In genomic region chr2:15539999-15540398, GRCh38 we compare ENCODE assay signal across 13 cellular contexts.
DNase-seq lines count a peak whose midpoint lies in the region; ATAC-seq lines count a peak whose summit lies in the region.
"Had no signal": no experiment of that assay in that cellular context is flagged by ENCODE, and none has a peak within 500 bp of the region (broad histone marks: within the 10 kb centered on the region; RNA-seq: fewer than 3 reads in every experiment).

No MANE protein-coding gene starts in this region.

- peak overlapping the region; percentile 12 to 64 (median 49) for H3K4me2 ChIP-seq in BLaER1 treated with 17β-estradiol and CSF1 and Interleukin-3, amounts not matched to agents 10 nM and 100 nM

- ATAC-seq in GM19043 (IDR thresholded peaks at IDR 0.05; ENCODE audit: low read depth, unreplicated experiment) (peak; percentile 90), HG02623 (IDR thresholded peaks at IDR 0.05; ENCODE audit: unreplicated experiment) (peak; percentile 81), HG03457 (IDR thresholded peaks at IDR 0.05; ENCODE audit: unreplicated experiment) (peak; percentile 58)

- H3K4me3 ChIP-seq in BLaER1 treated with 17β-estradiol and CSF1 and Interleukin-3, amounts not matched to agents 10 nM and 100 nM: no peak overlapping the region
- H3K4me3 ChIP-seq: SJCRH30, spleen had no signal

- H3K9me3 ChIP-seq in BLaER1 treated with 17β-estradiol and CSF1 and Interleukin-3, amounts not matched to agents 10 nM and 100 nM (replicated peaks in 1 of 11): no peaks in the 10 kb centered on the region
- H3K9me3 ChIP-seq: SJCRH30, spleen had no signal

- peaks cover 0 to 3% (median 0%) of the 10 kb centered on the region in 11 experiments; a peak in 2 of 22 replicates for H4K20me1 ChIP-seq in BLaER1 treated with 17β-estradiol and CSF1 and Interleukin-3, amounts not matched to agents 10 nM and 100 nM

- no peak for DNase-seq in HuH-7.5 (ENCODE audit: low spot score)
- no peak for DNase-seq in NK-92 (lab: John Stamatoyannopoulos, UW; ENCODE audit: unreplicated experiment)
- DNase-seq in UCSD-AML1 (lab: John Stamatoyannopoulos, UW; ENCODE audit: unreplicated experiment): no peak
- DNase-seq in T-helper 9 cell: no peak
- DNase-seq: activated CD4-positive, alpha-beta T cell treated with anti-CD3 and anti-CD28 coated beads, Interleukin-2, amount 10 ng/mL, durations not matched to agents 7 days and 5 days; head of caudate nucleus; NCI-H226; SJCRH30; spleen had no signal

- H3K4me1 ChIP-seq in BLaER1 treated with 17β-estradiol and CSF1 and Interleukin-3, amounts not matched to agents 10 nM and 100 nM: peaks cover 14 to 30% (median 26%) of the 10 kb centered on the region in 10 experiments
- H3K4me1 ChIP-seq: SJCRH30 had no signal

- H3K27me3 ChIP-seq in BLaER1 treated with 17β-estradiol and CSF1 and Interleukin-3, amounts not matched to agents 10 nM and 100 nM: no peaks in the 10 kb centered on the region
- H3K27me3 ChIP-seq: SJCRH30, spleen had no signal

- peak overlapping the region in 2 of 11 experiments; percentile 0 to 1; a peak in 2 of 22 replicates for H3K27ac ChIP-seq in BLaER1 treated with 17β-estradiol and CSF1 and Interleukin-3, amounts not matched to agents 10 nM and 100 nM
- H3K27ac ChIP-seq: SJCRH30, spleen had no signal

- H3K36me3 ChIP-seq in BLaER1 treated with 17β-estradiol and CSF1 and Interleukin-3, amounts not matched to agents 10 nM and 100 nM: peaks cover 6 to 55% (median 28%) of the 10 kb centered on the region in 11 experiments; a peak in 19 of 22 replicates

- no peak overlapping the region for H3K9ac ChIP-seq in BLaER1 treated with 17β-estradiol and CSF1 and Interleukin-3, amounts not matched to agents 10 nM and 100 nM
